ENCODE assay signal across 1 cellular context in genomic region chr11:57543601-57544000, GRCh38.
TF ChIP-seq lines count a peak whose summit lies in the region.

No MANE protein-coding gene starts in this region.

TF ChIP-seq in H1, 55 proteins besides CTCF, POLR2A, EP300 and RAD21:
- TF ChIP-seq CHD2 (IDR thresholded peaks at IDR 0.05; ENCODE audit: low read length) (no peak), JUND (IDR thresholded peaks at IDR 0.05; ENCODE audit: low read length) (no peak), SIN3A (conservative IDR thresholded peaks at IDR 0.05 in 1 of 2, IDR thresholded peaks at IDR 0.05 in 1 of 2; ENCODE audit: low read depth in 1 of 2, low read length in 2 of 2) (no peak), TBP (IDR thresholded peaks at IDR 0.05; ENCODE audit: low read depth, low read length) (no peak), RFX5 (IDR thresholded peaks at IDR 0.05; ENCODE audit: borderline replicate concordance, low read depth, low read length) (no peak), YY1 (IDR thresholded peaks at IDR 0.05; ENCODE audit: low read depth, low read length) (no peak), BACH1 (IDR thresholded peaks at IDR 0.05; ENCODE audit: low read length) (no peak), CBX5 (IDR thresholded peaks at IDR 0.05; ENCODE audit: low read depth, low read length) (no peak), HDAC2 (IDR thresholded peaks at IDR 0.05; ENCODE audit: borderline replicate concordance in 1 of 2, low read depth in 2 of 2, low read length in 2 of 2) (no peak), HDAC6 (IDR thresholded peaks at IDR 0.05; ENCODE audit: low read depth, low read length) (no peak), RBBP5 (IDR thresholded peaks at IDR 0.05; ENCODE audit: borderline replicate concordance, low read depth, low read length) (no peak), ZNF274 (IDR thresholded peaks at IDR 0.05; ENCODE audit: borderline replicate concordance, extremely low read depth, low read length) (no peak)
